In the genomic region with DNA sequence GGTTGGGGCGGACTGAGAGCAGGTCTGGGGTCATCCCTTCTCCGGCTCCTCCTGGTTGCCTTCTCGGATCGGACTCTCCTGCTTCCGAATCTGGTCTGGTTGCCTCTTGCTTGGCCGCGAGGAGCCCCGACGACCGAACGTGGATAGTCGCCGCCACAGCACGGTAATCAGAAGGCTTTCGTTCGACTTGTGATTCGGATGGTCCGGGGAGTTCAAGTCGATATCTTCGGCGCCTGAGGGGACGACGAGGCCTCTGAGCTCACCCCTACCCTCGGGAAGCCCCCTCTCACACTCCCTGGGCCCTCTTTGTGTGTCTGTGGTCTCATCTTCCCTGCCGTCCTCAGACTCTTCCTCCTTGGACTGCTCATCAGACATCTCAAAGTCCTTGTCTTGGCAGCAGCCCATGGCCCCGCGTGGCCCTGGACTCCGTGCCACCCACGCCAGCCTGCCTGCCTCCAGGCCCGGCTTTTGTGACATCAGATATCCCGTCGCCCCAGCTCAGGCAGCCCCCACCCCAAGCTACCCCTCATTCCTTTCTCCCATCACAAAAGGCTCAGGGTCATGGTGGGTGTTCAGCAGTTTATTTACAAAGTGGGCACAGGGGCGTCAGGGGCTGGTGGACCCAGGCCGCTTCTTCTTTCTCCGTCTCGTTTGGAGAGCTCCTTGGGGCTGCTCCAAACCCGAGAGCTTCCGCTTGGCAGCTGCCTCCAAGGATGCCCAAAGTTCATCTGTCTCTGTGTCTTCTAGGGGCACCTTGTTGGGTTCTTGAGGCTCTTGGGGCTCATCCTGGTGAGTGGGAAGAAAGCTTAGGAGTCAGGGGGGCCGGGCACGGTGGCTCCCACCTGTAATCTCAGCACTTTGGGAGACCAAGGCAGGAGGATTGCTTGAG, we compare ENCODE assay signal across 2 cellular contexts.
TF ChIP-seq lines count a peak whose summit lies in the region.

A gene (minus strand): TSS at position 496 of the 889 bp plus-strand sequence.

TF ChIP-seq in GM23338, 12 proteins besides CTCF, POLR2A, EP300 and RAD21:
- no peak for TF ChIP-seq NANOG (IDR thresholded peaks at IDR 0.05; ENCODE audit: borderline replicate concordance)
- TF ChIP-seq, protein P1, sequence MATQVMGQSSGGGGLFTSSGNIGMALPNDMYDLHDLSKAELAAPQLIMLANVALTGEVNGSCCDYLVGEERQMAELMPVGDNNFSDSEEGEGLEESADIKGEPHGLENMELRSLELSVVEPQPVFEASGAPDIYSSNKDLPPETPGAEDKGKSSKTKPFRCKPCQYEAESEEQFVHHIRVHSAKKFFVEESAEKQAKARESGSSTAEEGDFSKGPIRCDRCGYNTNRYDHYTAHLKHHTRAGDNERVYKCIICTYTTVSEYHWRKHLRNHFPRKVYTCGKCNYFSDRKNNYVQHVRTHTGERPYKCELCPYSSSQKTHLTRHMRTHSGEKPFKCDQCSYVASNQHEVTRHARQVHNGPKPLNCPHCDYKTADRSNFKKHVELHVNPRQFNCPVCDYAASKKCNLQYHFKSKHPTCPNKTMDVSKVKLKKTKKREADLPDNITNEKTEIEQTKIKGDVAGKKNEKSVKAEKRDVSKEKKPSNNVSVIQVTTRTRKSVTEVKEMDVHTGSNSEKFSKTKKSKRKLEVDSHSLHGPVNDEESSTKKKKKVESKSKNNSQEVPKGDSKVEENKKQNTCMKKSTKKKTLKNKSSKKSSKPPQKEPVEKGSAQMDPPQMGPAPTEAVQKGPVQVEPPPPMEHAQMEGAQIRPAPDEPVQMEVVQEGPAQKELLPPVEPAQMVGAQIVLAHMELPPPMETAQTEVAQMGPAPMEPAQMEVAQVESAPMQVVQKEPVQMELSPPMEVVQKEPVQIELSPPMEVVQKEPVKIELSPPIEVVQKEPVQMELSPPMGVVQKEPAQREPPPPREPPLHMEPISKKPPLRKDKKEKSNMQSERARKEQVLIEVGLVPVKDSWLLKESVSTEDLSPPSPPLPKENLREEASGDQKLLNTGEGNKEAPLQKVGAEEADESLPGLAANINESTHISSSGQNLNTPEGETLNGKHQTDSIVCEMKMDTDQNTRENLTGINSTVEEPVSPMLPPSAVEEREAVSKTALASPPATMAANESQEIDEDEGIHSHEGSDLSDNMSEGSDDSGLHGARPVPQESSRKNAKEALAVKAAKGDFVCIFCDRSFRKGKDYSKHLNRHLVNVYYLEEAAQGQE (IDR thresholded peaks at IDR 0.05; ENCODE audit: unreplicated experiment): no peak
- TF ChIP-seq ZNF331 (CRISPR knock-in tag; IDR thresholded peaks at IDR 0.05; ENCODE audit: low read depth): no peak
- TF ChIP-seq, protein P2, sequence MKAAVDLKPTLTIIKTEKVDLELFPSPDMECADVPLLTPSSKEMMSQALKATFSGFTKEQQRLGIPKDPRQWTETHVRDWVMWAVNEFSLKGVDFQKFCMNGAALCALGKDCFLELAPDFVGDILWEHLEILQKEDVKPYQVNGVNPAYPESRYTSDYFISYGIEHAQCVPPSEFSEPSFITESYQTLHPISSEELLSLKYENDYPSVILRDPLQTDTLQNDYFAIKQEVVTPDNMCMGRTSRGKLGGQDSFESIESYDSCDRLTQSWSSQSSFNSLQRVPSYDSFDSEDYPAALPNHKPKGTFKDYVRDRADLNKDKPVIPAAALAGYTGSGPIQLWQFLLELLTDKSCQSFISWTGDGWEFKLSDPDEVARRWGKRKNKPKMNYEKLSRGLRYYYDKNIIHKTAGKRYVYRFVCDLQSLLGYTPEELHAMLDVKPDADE (IDR thresholded peaks at IDR 0.05): no peak; the same call in 1 of the 2 replicates
- TF ChIP-seq STAT1 (IDR thresholded peaks at IDR 0.05; ENCODE audit: unreplicated experiment): no peak
- TF ChIP-seq POLR2AphosphoS5 (IDR thresholded peaks at IDR 0.05; ENCODE audit: low read depth): no peak
- TF ChIP-seq JUNB (IDR thresholded peaks at IDR 0.05; ENCODE audit: unreplicated experiment): no peak

TF ChIP-seq in H1, 55 proteins besides CTCF, POLR2A, EP300 and RAD21:
- TF ChIP-seq TAF7 (optimal IDR thresholded peaks at IDR 0.05; ENCODE audit: borderline replicate concordance, low read depth, low read length) (no peak), SIN3A (conservative IDR thresholded peaks at IDR 0.05 in 1 of 2, IDR thresholded peaks at IDR 0.05 in 1 of 2; ENCODE audit: low read depth in 1 of 2, low read length in 2 of 2) (peak in 1 of 2 experiments; percentile 64; a peak in 2 of 4 replicates), POLR2AphosphoS5 (IDR thresholded peaks at IDR 0.05; ENCODE audit: low read depth, low read length) (peak; percentile 70), PHF8 (conservative IDR thresholded peaks at IDR 0.05; ENCODE audit: low read depth, low read length) (0 out of 2 replicates have a peak, but pooled peaks have one; percentile 58)
